20 cellular contexts compared by ENCODE assay signal in the genomic region with DNA sequence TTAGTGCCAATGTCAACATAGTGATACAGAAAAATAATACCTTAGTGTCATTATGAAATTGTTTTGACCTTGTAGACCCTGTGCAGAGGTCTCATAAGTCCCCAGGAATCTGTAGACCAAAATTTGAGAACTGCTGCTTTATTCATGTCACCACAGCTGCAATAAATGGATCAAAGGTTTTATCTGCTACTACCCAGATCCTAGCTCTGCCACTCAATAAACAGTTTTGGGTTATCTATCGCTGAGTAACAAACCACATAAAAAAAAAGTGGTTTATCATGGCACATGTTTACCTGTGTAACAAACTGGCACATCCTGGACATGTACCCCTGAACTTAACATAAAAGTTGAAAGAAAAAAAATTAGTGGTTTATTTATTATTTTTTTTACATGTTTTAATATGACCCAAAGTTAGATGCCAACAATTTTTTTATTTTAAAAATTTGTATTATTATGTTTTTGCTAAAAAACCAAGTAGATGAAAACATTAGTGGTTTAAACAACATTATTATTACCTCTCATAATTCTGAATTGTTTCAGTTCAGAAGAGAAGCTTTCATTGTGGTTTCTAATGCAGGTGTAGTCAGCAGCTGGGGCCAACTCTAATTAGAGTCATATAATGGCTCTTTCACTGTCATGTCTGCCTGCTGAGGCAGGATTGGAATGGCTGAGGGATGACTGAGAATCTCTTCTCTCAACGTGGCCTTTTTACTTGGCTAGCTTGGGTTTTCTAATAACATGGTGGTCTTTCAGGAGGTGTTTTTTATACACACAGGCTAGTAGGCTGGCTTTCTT.
DNase-seq lines count a peak whose midpoint lies in the region; ATAC-seq, FAIRE-seq and TF ChIP-seq lines count a peak whose summit lies in the region.
"Had no signal": no experiment of that assay in that cellular context is flagged by ENCODE, and none has a peak within 500 bp of the region (broad histone marks: within the 10 kb centered on the region; RNA-seq: fewer than 3 reads in every experiment).

No MANE protein-coding gene starts in this region.

- H3K4me1 ChIP-seq in H9 (ENCODE audit: insufficient read depth, low read length), result no peaks in the 10 kb centered on the region
- H3K4me1 ChIP-seq: SJCRH30 had no signal

- H3K9me3 ChIP-seq in H9 (ENCODE audit: control insufficient read depth, low read depth, low read length), result no peaks in the 10 kb centered on the region
- H3K9me3 ChIP-seq: SJCRH30 had no signal

- no peaks in the 10 kb centered on the region for H3K79me1 ChIP-seq in H9 (ENCODE audit: insufficient read depth, low read depth, low read length, poor library complexity, severe bottlenecking)

- no peak overlapping the region for H3K4me3 Mint-ChIP-seq in H9
- no peak overlapping the region for H3K4me3 Mint-ChIP-seq in activated naive CD8-positive, alpha-beta T cell treated with anti-CD3 and anti-CD28 coated beads, Interleukin-2, amount 50 U/mL, for 24 hours
- H3K4me3 Mint-ChIP-seq: B cell; T-helper 1 cell treated with Interleukin-12 subunit alpha and Interleukin-12 subunit beta and Interleukin-4 antibody, amounts not matched to agents 30 μg/mL and 1 μg/mL, for 36 hours had no signal

- no peak overlapping the region for H4K91ac ChIP-seq in H9 (ENCODE audit: insufficient read length, low read depth, low read length)

- H3T11ph ChIP-seq in H9 (ENCODE audit: low read length), result no peak overlapping the region

- no peak for ATAC-seq in activated naive CD8-positive, alpha-beta T cell treated with anti-CD3 and anti-CD28 coated beads, Interleukin-2, amount 50 U/mL, for 24 hours
- no peak for ATAC-seq in HG03108 (IDR thresholded peaks at IDR 0.05; ENCODE audit: unreplicated experiment)
- ATAC-seq: HCT116 had no signal

- no peak overlapping the region for H3K23ac ChIP-seq in H9 (ENCODE audit: insufficient read length, low read depth, low read length)

- no peak overlapping the region for H2BK12ac ChIP-seq in H9 (ENCODE audit: insufficient read length, low read depth, low read length)

- H2AK5ac ChIP-seq in H9 (ENCODE audit: insufficient read length, low read length), result no peak overlapping the region

- H2BK120ac ChIP-seq in H9 (ENCODE audit: low read depth, low read length, poor library complexity, severe bottlenecking), result no peak overlapping the region

- H3K36me3 Mint-ChIP-seq in H9 (ENCODE audit: insufficient read depth in 1 of 3, low read depth in 3 of 3), result no peaks in the 10 kb centered on the region
- no peaks in the 10 kb centered on the region for H3K36me3 Mint-ChIP-seq in activated naive CD8-positive, alpha-beta T cell treated with anti-CD3 and anti-CD28 coated beads, Interleukin-2, amount 50 U/mL, for 24 hours (ENCODE audit: low read depth)

- H3K9ac ChIP-seq in H9 (ENCODE audit: extremely low read depth, insufficient read length, low read length), result no peak overlapping the region

- no peak overlapping the region for H3K4ac ChIP-seq in H9 (ENCODE audit: low read depth, low read length)

- H4K8ac ChIP-seq in H9 (replicated peaks; ENCODE audit: insufficient read length, low read depth, low read length), result no peak overlapping the region

- FAIRE-seq in frontal cortex (lab: Jason Lieb, UNC), result peak; percentile 49

- no peak overlapping the region for H2BK15ac ChIP-seq in H9 (ENCODE audit: low read depth, low read length)

- no CpG with 5 or more reads among the region's 2 CpGs for WGBS in H9 (ENCODE audit: extremely low coverage, insufficient read length, low lambda C conversion rate)

- H3K4me2 ChIP-seq in H9 (ENCODE audit: insufficient read depth, insufficient read length, low read length), result no peak overlapping the region

- H3K27me3 ChIP-seq in H9 (ENCODE audit: insufficient read depth, low read length), result no peaks in the 10 kb centered on the region
- H3K27me3 ChIP-seq: SJCRH30 had no signal

- no peaks in the 10 kb centered on the region for H3K23me2 ChIP-seq in H9 (ENCODE audit: insufficient read length, low read depth, low read length, poor library complexity, severe bottlenecking)

- H3K27ac Mint-ChIP-seq in H9, result no peak overlapping the region
- H3K27ac Mint-ChIP-seq in activated naive CD8-positive, alpha-beta T cell treated with anti-CD3 and anti-CD28 coated beads, Interleukin-2, amount 50 U/mL, for 24 hours, result no peak overlapping the region
- H3K27ac Mint-ChIP-seq: B cell; T-helper 1 cell treated with Interleukin-12 subunit alpha and Interleukin-12 subunit beta and Interleukin-4 antibody, amounts not matched to agents 30 μg/mL and 1 μg/mL, for 36 hours had no signal

- no peaks in the 10 kb centered on the region for H3K9me3 Mint-ChIP-seq in H9
- H3K9me3 Mint-ChIP-seq in activated naive CD8-positive, alpha-beta T cell treated with anti-CD3 and anti-CD28 coated beads, Interleukin-2, amount 50 U/mL, for 24 hours, result no peaks in the 10 kb centered on the region
- H3K9me3 Mint-ChIP-seq: T-helper 1 cell treated with Interleukin-12 subunit alpha and Interleukin-12 subunit beta and Interleukin-4 antibody, amounts not matched to agents 30 μg/mL and 1 μg/mL, for 36 hours had no signal

- DNase-seq in NCI-H2081 (lab: John Stamatoyannopoulos, UW), result peak; percentile 6 to 54
- no peak for DNase-seq in NCI-H2081 treated with DMSO at 0.1 percent for 48 hours (lab: John Stamatoyannopoulos, UW)
- no peak for DNase-seq in H9
- DNase-seq in NCI-H146 (lab: John Stamatoyannopoulos, UW), result peak; percentile 51
- DNase-seq in frontal cortex (ENCODE audit: low spot score in 2 of 2), result no peak
- no peak for DNase-seq in GM10266 (ENCODE audit: extremely low spot score)
- no peak for DNase-seq in activated naive CD8-positive, alpha-beta T cell treated with anti-CD3 and anti-CD28 coated beads, Interleukin-2, amount 50 U/mL, for 24 hours
- DNase-seq: DMS 273 treated with DMSO at 0.1 percent for 48 hours, GDM1, MV-4-11, NCI-H1417 treated with DMSO at 0.1 percent for 48 hours, NCI-H2029, NCI-H345, NCI-H526, SJCRH30 had no signal

- H2BK5ac ChIP-seq in H9 (ENCODE audit: insufficient read length, low read length), result no peak overlapping the region

- no peak for TF ChIP-seq CTCF in H9 (conservative IDR thresholded peaks at IDR 0.05)
- TF ChIP-seq CTCF in GM10266 (IDR thresholded peaks at IDR 0.05; ENCODE audit: control insufficient read depth, insufficient read depth, low read depth, missing control alignments), result no peak

- no peak overlapping the region for H3K27ac ChIP-seq in H9 (ENCODE audit: insufficient read length, low read depth, low read length)
- H3K27ac ChIP-seq: 22Rv1, SJCRH30 had no signal

- H3K79me2 ChIP-seq in H9 (ENCODE audit: insufficient read depth, low read length), result no peaks in the 10 kb centered on the region

- no peak overlapping the region for H2BK20ac ChIP-seq in H9 (ENCODE audit: low read depth, low read length, poor library complexity, severe bottlenecking)

- no peak overlapping the region for H3K14ac ChIP-seq in H9 (ENCODE audit: insufficient read depth, low read length)

- no peaks in the 10 kb centered on the region for H4K20me1 ChIP-seq in H9 (ENCODE audit: control insufficient read depth, insufficient read depth, insufficient read length)

- H3K18ac ChIP-seq in H9 (ENCODE audit: insufficient read length, low read depth, low read length), result no peak overlapping the region

- H4K5ac ChIP-seq in H9 (ENCODE audit: insufficient read length, low read depth, low read length), result no peak overlapping the region

- no peaks in the 10 kb centered on the region for H3K4me1 Mint-ChIP-seq in H9
- peaks cover 13% of the 10 kb centered on the region for H3K4me1 Mint-ChIP-seq in activated naive CD8-positive, alpha-beta T cell treated with anti-CD3 and anti-CD28 coated beads, Interleukin-2, amount 50 U/mL, for 24 hours
- H3K4me1 Mint-ChIP-seq: B cell had no signal

- no peaks in the 10 kb centered on the region for H3K27me3 Mint-ChIP-seq in H9 (ENCODE audit: low read depth)
- H3K27me3 Mint-ChIP-seq in activated naive CD8-positive, alpha-beta T cell treated with anti-CD3 and anti-CD28 coated beads, Interleukin-2, amount 50 U/mL, for 24 hours, result no peaks in the 10 kb centered on the region
- H3K27me3 Mint-ChIP-seq: B cell had no signal

- H3K56ac ChIP-seq in H9 (ENCODE audit: insufficient read length, low read depth, low read length), result no peak overlapping the region

- H2AFZ ChIP-seq in H9 (ENCODE audit: low read length), result peak overlapping the region; percentile 2

Comparison
In these comparisons a context has a peak if more than half of its experiments do, and no peak if none do; other contexts are left out.
1. DNase-seq: peak in NCI-H2081 (2 of 2) and NCI-H146 (single experiment); none in NCI-H2081 treated with DMSO at 0.1 percent for 48 hours (single experiment), H9 (single experiment), frontal cortex (0 of 2), GM10266 (single experiment) and activated naive CD8-positive, alpha-beta T cell treated with anti-CD3 and anti-CD28 coated beads, Interleukin-2, amount 50 U/mL, for 24 hours (single experiment).